ENCODE assay signal across 1 cellular context in genomic region chr22:29240510-29240909, GRCh38.
TF ChIP-seq lines count a peak whose summit lies in the region.

No MANE protein-coding gene starts in this region.

TF ChIP-seq in K562, 482 proteins besides CTCF, POLR2A, EP300 and RAD21:
- peak; percentile 52 for TF ChIP-seq PKNOX1 (IDR thresholded peaks at IDR 0.05)
TF ChIP-seq in K562: peak in this region for 1; not testable (repeated sequence) for 481.
